1 cellular context compared by ENCODE assay signal in genomic region chr3:50248387-50248786, GRCh38.
TF ChIP-seq lines count a peak whose summit lies in the region.

No MANE protein-coding gene starts in this region.

TF ChIP-seq in HCT116, 20 proteins besides CTCF, POLR2A, EP300 and RAD21 (continued from another document):
- no peak for TF ChIP-seq REST (IDR thresholded peaks at IDR 0.05; ENCODE audit: low read depth)
- no peak for TF ChIP-seq ZFX (IDR thresholded peaks at IDR 0.05)
- no peak for TF ChIP-seq CEBPB (IDR thresholded peaks at IDR 0.05; ENCODE audit: low read depth)
